ENCODE assay signal across 1 cellular context in genomic region chr9:97979778-97980478, GRCh38.
A peak's percentile ranks its signal among the peaks of the same experiment; 100 is the strongest.
TF ChIP-seq lines count a peak whose summit lies in the region.

No MANE protein-coding gene starts in this region.

TF ChIP-seq in K562, 482 proteins besides CTCF, POLR2A, EP300 and RAD21:
- TF ChIP-seq, protein P1, sequence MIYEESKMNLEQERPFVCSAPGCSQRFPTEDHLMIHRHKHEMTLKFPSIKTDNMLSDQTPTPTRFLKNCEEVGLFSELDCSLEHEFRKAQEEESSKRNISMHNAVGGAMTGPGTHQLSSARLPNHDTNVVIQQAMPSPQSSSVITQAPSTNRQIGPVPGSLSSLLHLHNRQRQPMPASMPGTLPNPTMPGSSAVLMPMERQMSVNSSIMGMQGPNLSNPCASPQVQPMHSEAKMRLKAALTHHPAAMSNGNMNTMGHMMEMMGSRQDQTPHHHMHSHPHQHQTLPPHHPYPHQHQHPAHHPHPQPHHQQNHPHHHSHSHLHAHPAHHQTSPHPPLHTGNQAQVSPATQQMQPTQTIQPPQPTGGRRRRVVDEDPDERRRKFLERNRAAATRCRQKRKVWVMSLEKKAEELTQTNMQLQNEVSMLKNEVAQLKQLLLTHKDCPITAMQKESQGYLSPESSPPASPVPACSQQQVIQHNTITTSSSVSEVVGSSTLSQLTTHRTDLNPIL (CRISPR knock-in tag; IDR thresholded peaks at IDR 0.05), result no peak
- no peak for TF ChIP-seq ZNF124 (CRISPR knock-in tag; IDR thresholded peaks at IDR 0.05)
- no peak for TF ChIP-seq TAF7 (tag; IDR thresholded peaks at IDR 0.05)
- TF ChIP-seq, protein P2, sequence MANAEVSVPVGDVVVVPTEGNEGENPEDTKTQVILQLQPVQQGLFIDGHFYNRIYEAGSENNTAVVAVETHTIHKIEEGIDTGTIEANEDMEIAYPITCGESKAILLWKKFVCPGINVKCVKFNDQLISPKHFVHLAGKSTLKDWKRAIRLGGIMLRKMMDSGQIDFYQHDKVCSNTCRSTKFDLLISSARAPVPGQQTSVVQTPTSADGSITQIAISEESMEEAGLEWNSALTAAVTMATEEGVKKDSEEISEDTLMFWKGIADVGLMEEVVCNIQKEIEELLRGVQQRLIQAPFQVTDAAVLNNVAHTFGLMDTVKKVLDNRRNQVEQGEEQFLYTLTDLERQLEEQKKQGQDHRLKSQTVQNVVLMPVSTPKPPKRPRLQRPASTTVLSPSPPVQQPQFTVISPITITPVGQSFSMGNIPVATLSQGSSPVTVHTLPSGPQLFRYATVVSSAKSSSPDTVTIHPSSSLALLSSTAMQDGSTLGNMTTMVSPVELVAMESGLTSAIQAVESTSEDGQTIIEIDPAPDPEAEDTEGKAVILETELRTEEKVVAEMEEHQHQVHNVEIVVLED (CRISPR knock-in tag; IDR thresholded peaks at IDR 0.05), result no peak
- no peak for TF ChIP-seq PBX2 (CRISPR knock-in tag; IDR thresholded peaks at IDR 0.05; ENCODE audit: low read depth)
- TF ChIP-seq PBX2 (tag; conservative IDR thresholded peaks at IDR 0.05; ENCODE audit: low read depth), result no peak
- TF ChIP-seq HNRNPH1 (optimal IDR thresholded peaks at IDR 0.05; ENCODE audit: low read depth, low read length), result no peak
- TF ChIP-seq ZNF507 (tag; conservative IDR thresholded peaks at IDR 0.05), result no peak
- no peak for TF ChIP-seq RBM15 (IDR thresholded peaks at IDR 0.05; ENCODE audit: insufficient read depth, low read length)
- no peak for TF ChIP-seq TCF7L2 (IDR thresholded peaks at IDR 0.05; ENCODE audit: low read depth, low read length)
- TF ChIP-seq THRB (CRISPR knock-in tag; conservative IDR thresholded peaks at IDR 0.05), result 0 out of 2 replicates have a peak, but pooled peaks have one; percentile 39
- peak; percentile 55; the same call in 1 of the 2 replicates for TF ChIP-seq DMBX1 (CRISPR knock-in tag; IDR thresholded peaks at IDR 0.05; ENCODE audit: borderline replicate concordance)
- no peak for TF ChIP-seq TAL1 (IDR thresholded peaks at IDR 0.05)
- TF ChIP-seq, protein P3, sequence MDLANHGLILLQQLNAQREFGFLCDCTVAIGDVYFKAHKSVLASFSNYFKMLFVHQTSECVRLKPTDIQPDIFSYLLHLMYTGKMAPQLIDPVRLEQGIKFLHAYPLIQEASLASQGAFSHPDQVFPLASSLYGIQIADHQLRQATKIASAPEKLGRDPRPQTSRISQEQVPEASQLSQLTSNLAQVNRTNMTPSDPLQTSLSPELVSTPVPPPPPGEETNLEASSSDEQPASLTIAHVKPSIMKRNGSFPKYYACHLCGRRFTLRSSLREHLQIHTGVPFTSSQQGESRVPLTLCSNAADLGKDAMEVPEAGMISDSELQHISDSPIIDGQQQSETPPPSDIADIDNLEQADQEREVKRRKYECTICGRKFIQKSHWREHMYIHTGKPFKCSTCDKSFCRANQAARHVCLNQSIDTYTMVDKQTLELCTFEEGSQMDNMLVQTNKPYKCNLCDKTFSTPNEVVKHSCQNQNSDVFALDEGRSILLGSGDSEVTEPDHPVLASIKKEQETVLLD (IDR thresholded peaks at IDR 0.05), result no peak
- 0 out of 2 replicates have a peak, but pooled peaks have one; percentile 42 for TF ChIP-seq PTRF (tag; IDR thresholded peaks at IDR 0.05)
- TF ChIP-seq NFRKB (IDR thresholded peaks at IDR 0.05; ENCODE audit: low read depth), result 0 out of 2 replicates have a peak, but pooled peaks have one; percentile 52
- TF ChIP-seq DDX20 (tag; IDR thresholded peaks at IDR 0.05; ENCODE audit: low read depth), result 0 out of 2 replicates have a peak, but pooled peaks have one; percentile 55
- 0 out of 4 replicates have a peak, but pooled peaks of 1 of the 2 experiments have one; percentile 13 for TF ChIP-seq MLLT1 (IDR thresholded peaks at IDR 0.05)
- TF ChIP-seq, protein P4, sequence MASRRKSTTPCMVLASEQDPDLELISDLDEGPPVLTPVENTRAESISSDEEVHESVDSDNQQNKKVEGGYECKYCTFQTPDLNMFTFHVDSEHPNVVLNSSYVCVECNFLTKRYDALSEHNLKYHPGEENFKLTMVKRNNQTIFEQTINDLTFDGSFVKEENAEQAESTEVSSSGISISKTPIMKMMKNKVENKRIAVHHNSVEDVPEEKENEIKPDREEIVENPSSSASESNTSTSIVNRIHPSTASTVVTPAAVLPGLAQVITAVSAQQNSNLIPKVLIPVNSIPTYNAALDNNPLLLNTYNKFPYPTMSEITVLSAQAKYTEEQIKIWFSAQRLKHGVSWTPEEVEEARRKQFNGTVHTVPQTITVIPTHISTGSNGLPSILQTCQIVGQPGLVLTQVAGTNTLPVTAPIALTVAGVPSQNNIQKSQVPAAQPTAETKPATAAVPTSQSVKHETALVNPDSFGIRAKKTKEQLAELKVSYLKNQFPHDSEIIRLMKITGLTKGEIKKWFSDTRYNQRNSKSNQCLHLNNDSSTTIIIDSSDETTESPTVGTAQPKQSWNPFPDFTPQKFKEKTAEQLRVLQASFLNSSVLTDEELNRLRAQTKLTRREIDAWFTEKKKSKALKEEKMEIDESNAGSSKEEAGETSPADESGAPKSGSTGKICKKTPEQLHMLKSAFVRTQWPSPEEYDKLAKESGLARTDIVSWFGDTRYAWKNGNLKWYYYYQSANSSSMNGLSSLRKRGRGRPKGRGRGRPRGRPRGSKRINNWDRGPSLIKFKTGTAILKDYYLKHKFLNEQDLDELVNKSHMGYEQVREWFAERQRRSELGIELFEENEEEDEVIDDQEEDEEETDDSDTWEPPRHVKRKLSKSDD (conservative IDR thresholded peaks at IDR 0.05; ENCODE audit: low read length), result no peak
- TF ChIP-seq HSF4 (CRISPR knock-in tag; IDR thresholded peaks at IDR 0.05; ENCODE audit: borderline replicate concordance), result no peak
- TF ChIP-seq CBFB (CRISPR knock-in tag; IDR thresholded peaks at IDR 0.05), result no peak
- peak in 1 of 2 experiments; percentile 42; a peak in 2 of 4 replicates for TF ChIP-seq NRF1 (conservative IDR thresholded peaks at IDR 0.05 in 1 of 2, IDR thresholded peaks at IDR 0.05 in 1 of 2)
- TF ChIP-seq, protein P5, sequence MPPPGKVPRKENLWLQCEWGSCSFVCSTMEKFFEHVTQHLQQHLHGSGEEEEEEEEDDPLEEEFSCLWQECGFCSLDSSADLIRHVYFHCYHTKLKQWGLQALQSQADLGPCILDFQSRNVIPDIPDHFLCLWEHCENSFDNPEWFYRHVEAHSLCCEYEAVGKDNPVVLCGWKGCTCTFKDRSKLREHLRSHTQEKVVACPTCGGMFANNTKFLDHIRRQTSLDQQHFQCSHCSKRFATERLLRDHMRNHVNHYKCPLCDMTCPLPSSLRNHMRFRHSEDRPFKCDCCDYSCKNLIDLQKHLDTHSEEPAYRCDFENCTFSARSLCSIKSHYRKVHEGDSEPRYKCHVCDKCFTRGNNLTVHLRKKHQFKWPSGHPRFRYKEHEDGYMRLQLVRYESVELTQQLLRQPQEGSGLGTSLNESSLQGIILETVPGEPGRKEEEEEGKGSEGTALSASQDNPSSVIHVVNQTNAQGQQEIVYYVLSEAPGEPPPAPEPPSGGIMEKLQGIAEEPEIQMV (tag; conservative IDR thresholded peaks at IDR 0.05; ENCODE audit: low read depth), result 0 out of 2 replicates have a peak, but pooled peaks have one; percentile 40
- 0 out of 2 replicates have a peak, but pooled peaks have one; percentile 17 for TF ChIP-seq TCFL5 (CRISPR knock-in tag; conservative IDR thresholded peaks at IDR 0.05)
- no peak for TF ChIP-seq NFIC (IDR thresholded peaks at IDR 0.05)
- no peak for TF ChIP-seq ZBTB8A (IDR thresholded peaks at IDR 0.05; ENCODE audit: partially characterized antibody)
- no peak for TF ChIP-seq DIDO1 (tag; IDR thresholded peaks at IDR 0.05; ENCODE audit: low read depth)
- peak; percentile 64; the same call in 1 of the 2 replicates for TF ChIP-seq GTF2E2 (tag; IDR thresholded peaks at IDR 0.05)
- TF ChIP-seq RUNX1 (IDR thresholded peaks at IDR 0.05; ENCODE audit: low read depth), result no peak
- 0 out of 2 replicates have a peak, but pooled peaks have one; percentile 20 for TF ChIP-seq ZNF717 (CRISPR knock-in tag; IDR thresholded peaks at IDR 0.05)
- peak; percentile 62; the same call in 1 of the 2 replicates for TF ChIP-seq PTTG1 (tag; IDR thresholded peaks at IDR 0.05; ENCODE audit: low read depth)
- TF ChIP-seq RB1 (IDR thresholded peaks at IDR 0.05; ENCODE audit: low read depth), result no peak
- 0 out of 2 replicates have a peak, but pooled peaks have one; percentile 23 for TF ChIP-seq ZNF583 (CRISPR knock-in tag; IDR thresholded peaks at IDR 0.05)
- TF ChIP-seq ATF1 (CRISPR knock-in tag; IDR thresholded peaks at IDR 0.05), result no peak
- 0 out of 2 replicates have a peak, but pooled peaks have one; percentile 1 for TF ChIP-seq ATF1 (tag; IDR thresholded peaks at IDR 0.05)
- TF ChIP-seq U2AF2 (optimal IDR thresholded peaks at IDR 0.05; ENCODE audit: low read depth, low read length), result no peak
- no peak for TF ChIP-seq RBM25 (IDR thresholded peaks at IDR 0.05; ENCODE audit: low read depth, low read length, severe bottlenecking)
- TF ChIP-seq MEF2D (tag; conservative IDR thresholded peaks at IDR 0.05; ENCODE audit: low read depth), result 0 out of 2 replicates have a peak, but pooled peaks have one; percentile 8
- 0 out of 2 replicates have a peak, but pooled peaks have one; percentile 43 for TF ChIP-seq ZFP30 (CRISPR knock-in tag; IDR thresholded peaks at IDR 0.05; ENCODE audit: borderline replicate concordance)
- TF ChIP-seq SAFB (IDR thresholded peaks at IDR 0.05; ENCODE audit: borderline replicate concordance, low read depth, low read length), result no peak
- TF ChIP-seq CXXC5 (CRISPR knock-in tag; IDR thresholded peaks at IDR 0.05), result peak; percentile 7; the same call in 1 of the 2 replicates
- TF ChIP-seq CCAR2 (IDR thresholded peaks at IDR 0.05; ENCODE audit: low read depth, low read length), result no peak
- TF ChIP-seq, protein P6, sequence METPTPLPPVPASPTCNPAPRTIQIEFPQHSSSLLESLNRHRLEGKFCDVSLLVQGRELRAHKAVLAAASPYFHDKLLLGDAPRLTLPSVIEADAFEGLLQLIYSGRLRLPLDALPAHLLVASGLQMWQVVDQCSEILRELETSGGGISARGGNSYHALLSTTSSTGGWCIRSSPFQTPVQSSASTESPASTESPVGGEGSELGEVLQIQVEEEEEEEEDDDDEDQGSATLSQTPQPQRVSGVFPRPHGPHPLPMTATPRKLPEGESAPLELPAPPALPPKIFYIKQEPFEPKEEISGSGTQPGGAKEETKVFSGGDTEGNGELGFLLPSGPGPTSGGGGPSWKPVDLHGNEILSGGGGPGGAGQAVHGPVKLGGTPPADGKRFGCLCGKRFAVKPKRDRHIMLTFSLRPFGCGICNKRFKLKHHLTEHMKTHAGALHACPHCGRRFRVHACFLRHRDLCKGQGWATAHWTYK (CRISPR knock-in tag; IDR thresholded peaks at IDR 0.05), result peak; percentile 2; the same call in 1 of the 2 replicates
- TF ChIP-seq, protein P7, sequence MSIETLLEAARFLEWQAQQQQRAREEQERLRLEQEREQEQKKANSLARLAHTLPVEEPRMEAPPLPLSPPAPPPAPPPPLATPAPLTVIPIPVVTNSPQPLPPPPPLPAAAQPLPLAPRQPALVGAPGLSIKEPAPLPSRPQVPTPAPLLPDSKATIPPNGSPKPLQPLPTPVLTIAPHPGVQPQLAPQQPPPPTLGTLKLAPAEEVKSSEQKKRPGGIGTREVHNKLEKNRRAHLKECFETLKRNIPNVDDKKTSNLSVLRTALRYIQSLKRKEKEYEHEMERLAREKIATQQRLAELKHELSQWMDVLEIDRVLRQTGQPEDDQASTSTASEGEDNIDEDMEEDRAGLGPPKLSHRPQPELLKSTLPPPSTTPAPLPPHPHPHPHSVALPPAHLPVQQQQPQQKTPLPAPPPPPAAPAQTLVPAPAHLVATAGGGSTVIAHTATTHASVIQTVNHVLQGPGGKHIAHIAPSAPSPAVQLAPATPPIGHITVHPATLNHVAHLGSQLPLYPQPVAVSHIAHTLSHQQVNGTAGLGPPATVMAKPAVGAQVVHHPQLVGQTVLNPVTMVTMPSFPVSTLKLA (conservative IDR thresholded peaks at IDR 0.05), result 0 out of 4 replicates have a peak, but pooled peaks of 1 of the 2 experiments have one; percentile 13
- TF ChIP-seq CHCHD3 (CRISPR knock-in tag; IDR thresholded peaks at IDR 0.05), result no peak
- no peak for TF ChIP-seq SRSF7 (optimal IDR thresholded peaks at IDR 0.05; ENCODE audit: low read depth, low read length)
